ENCODE assay signal across 20 cellular contexts in genomic region chr3:118972974-118973373, GRCh38.
DNase-seq lines count a peak whose midpoint lies in the region; TF ChIP-seq lines count a peak whose summit lies in the region.
"Had no signal": no experiment of that assay in that cellular context is flagged by ENCODE, and none has a peak within 500 bp of the region (broad histone marks: within the 10 kb centered on the region; RNA-seq: fewer than 3 reads in every experiment).

No MANE protein-coding gene starts in this region.

- H3K4ac ChIP-seq in H9 (ENCODE audit: low read depth, low read length) = no peak overlapping the region

- H3K4me1 Mint-ChIP-seq in H9 = peaks cover 23 to 26% of the 10 kb centered on the region in 2 experiments
- H3K4me1 Mint-ChIP-seq: CD14-positive monocyte had no signal

- no peak overlapping the region for H2BK12ac ChIP-seq in H9 (ENCODE audit: insufficient read length, low read depth, low read length)

- H3K27ac Mint-ChIP-seq in H9 = no peak overlapping the region
- H3K27ac Mint-ChIP-seq: naive thymus-derived CD4-positive, alpha-beta T cell; T-helper 2 cell treated with Interferon-gamma antibody and Interleukin-4, amounts not matched to agents 5 μg/mL and 100 μg/mL, for 36 hours had no signal

- H2AFZ ChIP-seq in H9 (ENCODE audit: low read length) = no peak overlapping the region

- no peak overlapping the region for H4K91ac ChIP-seq in H9 (ENCODE audit: insufficient read length, low read depth, low read length)

- no CpG with 5 or more reads among the region's 4 CpGs for WGBS in H9 (ENCODE audit: extremely low coverage, insufficient read length, low lambda C conversion rate)

- no peak overlapping the region for H3T11ph ChIP-seq in H9 (ENCODE audit: low read length)

- no peak overlapping the region for H3K14ac ChIP-seq in H9 (ENCODE audit: insufficient read depth, low read length)

- H3K79me1 ChIP-seq in H9 (ENCODE audit: insufficient read depth, low read depth, low read length, poor library complexity, severe bottlenecking) = no peaks in the 10 kb centered on the region

- no peaks in the 10 kb centered on the region for H3K9me3 ChIP-seq in H9 (ENCODE audit: control insufficient read depth, low read depth, low read length)
- H3K9me3 ChIP-seq: A549 had no signal

- no peak overlapping the region for H3K56ac ChIP-seq in H9 (ENCODE audit: insufficient read length, low read depth, low read length)

- H4K20me1 ChIP-seq in H9 (ENCODE audit: control insufficient read depth, insufficient read depth, insufficient read length) = no peaks in the 10 kb centered on the region

- no peak overlapping the region for H4K5ac ChIP-seq in H9 (ENCODE audit: insufficient read length, low read depth, low read length)

- H2BK20ac ChIP-seq in H9 (ENCODE audit: low read depth, low read length, poor library complexity, severe bottlenecking) = no peak overlapping the region

- H3K9ac ChIP-seq in H9 (ENCODE audit: extremely low read depth, insufficient read length, low read length) = no peak overlapping the region
- H3K9ac ChIP-seq: KMS-11 had no signal

- no peak overlapping the region for H3K23ac ChIP-seq in H9 (ENCODE audit: insufficient read length, low read depth, low read length)

- H2AK5ac ChIP-seq in H9 (ENCODE audit: insufficient read length, low read length) = no peak overlapping the region

- no peak overlapping the region for H2BK120ac ChIP-seq in H9 (ENCODE audit: low read depth, low read length, poor library complexity, severe bottlenecking)

- H3K27ac ChIP-seq in caudate nucleus (ENCODE audit: low read depth, low read length) = peak overlapping the region; percentile 68
- no peak overlapping the region for H3K27ac ChIP-seq in H9 (ENCODE audit: insufficient read length, low read depth, low read length)
- H3K27ac ChIP-seq: A549, KMS-11 had no signal

- no peak overlapping the region for H3K4me2 ChIP-seq in H9 (ENCODE audit: insufficient read depth, insufficient read length, low read length)
- H3K4me2 ChIP-seq: A549, KMS-11 had no signal

- DNase-seq in NCI-H524 (lab: John Stamatoyannopoulos, UW) (peak; percentile 11 to 48), NCI-H524 treated with DMSO at 0.1 percent for 48 hours (lab: John Stamatoyannopoulos, UW) (no peak), caudate nucleus (lab: John Stamatoyannopoulos, UW) (peak in 44 of 61 donors; percentile 17 to 81 (median 46)), hippocampal formation (lab: John Stamatoyannopoulos, UW) (peak; percentile 56 to 79), superior temporal gyrus (ENCODE audit: extremely low spot score) (peak; percentile 81), H9 (no peak), hepatic stellate cell (ENCODE audit: low spot score) (no peak)
- no peak for DNase-seq in stimulated activated CD4-positive, alpha-beta T cell treated with anti-CD3 and anti-CD28 coated beads, Interleukin-4, amount 100 ng/mL, for 4 hours
- DNase-seq: activated CD4-positive, CD25-positive, alpha-beta regulatory T cell; amniotic stem cell; DMS79; foreskin fibroblast; naive thymus-derived CD4-positive, alpha-beta T cell; NCI-H1436 treated with DMSO at 0.1 percent for 48 hours; NCI-H345; stimulated activated naive CD8-positive, alpha-beta T cell treated with anti-CD3 and anti-CD28 coated beads, Interleukin-15, Interleukin-2, amounts not matched to agents 100 U/mL and 50 U/mL, for 24 hours had no signal

- no peaks in the 10 kb centered on the region for H3K27me3 Mint-ChIP-seq in H9 (ENCODE audit: low read depth)

- H3K4me1 ChIP-seq in H9 (ENCODE audit: insufficient read depth, low read length) = no peaks in the 10 kb centered on the region
- H3K4me1 ChIP-seq: A549 had no signal

- H3K27me3 ChIP-seq in H9 (ENCODE audit: insufficient read depth, low read length) = no peaks in the 10 kb centered on the region

- H3K9me3 Mint-ChIP-seq in H9 = no peaks in the 10 kb centered on the region
- H3K9me3 Mint-ChIP-seq: T-helper 2 cell treated with Interferon-gamma antibody and Interleukin-4, amounts not matched to agents 5 μg/mL and 100 μg/mL, for 36 hours had no signal

- H2BK5ac ChIP-seq in H9 (ENCODE audit: insufficient read length, low read length) = no peak overlapping the region

- no peak overlapping the region for H4K8ac ChIP-seq in H9 (replicated peaks; ENCODE audit: insufficient read length, low read depth, low read length)

- H3K18ac ChIP-seq in H9 (ENCODE audit: insufficient read length, low read depth, low read length) = no peak overlapping the region

- TF ChIP-seq CTCF in H9 (conservative IDR thresholded peaks at IDR 0.05) = no peak

- no peaks in the 10 kb centered on the region for H3K23me2 ChIP-seq in H9 (ENCODE audit: insufficient read length, low read depth, low read length, poor library complexity, severe bottlenecking)

- H3K36me3 Mint-ChIP-seq in H9 (ENCODE audit: insufficient read depth in 1 of 3, low read depth in 3 of 3) = no peaks in the 10 kb centered on the region
- H3K36me3 Mint-ChIP-seq: CD14-positive monocyte; naive thymus-derived CD4-positive, alpha-beta T cell had no signal

- H3K79me2 ChIP-seq in H9 (ENCODE audit: insufficient read depth, low read length) = no peaks in the 10 kb centered on the region

- no peak overlapping the region for H2BK15ac ChIP-seq in H9 (ENCODE audit: low read depth, low read length)

- H3K4me3 Mint-ChIP-seq in H9 = no peak overlapping the region
- H3K4me3 Mint-ChIP-seq: CD14-positive monocyte; naive thymus-derived CD4-positive, alpha-beta T cell; T-helper 2 cell treated with Interferon-gamma antibody and Interleukin-4, amounts not matched to agents 5 μg/mL and 100 μg/mL, for 36 hours had no signal

Comparison
In these comparisons a context has a peak if more than half of its experiments do, and no peak if none do; other contexts are left out.
1. DNase-seq: peak in NCI-H524 (2 of 2), caudate nucleus (44 of 61), hippocampal formation (2 of 2) and superior temporal gyrus (single experiment); none in NCI-H524 treated with DMSO at 0.1 percent for 48 hours (single experiment), stimulated activated CD4-positive, alpha-beta T cell treated with anti-CD3 and anti-CD28 coated beads, Interleukin-4, amount 100 ng/mL, for 4 hours (0 of 2), H9 (single experiment) and hepatic stellate cell (single experiment).